8 cellular contexts compared by ENCODE assay signal in the genomic region with DNA sequence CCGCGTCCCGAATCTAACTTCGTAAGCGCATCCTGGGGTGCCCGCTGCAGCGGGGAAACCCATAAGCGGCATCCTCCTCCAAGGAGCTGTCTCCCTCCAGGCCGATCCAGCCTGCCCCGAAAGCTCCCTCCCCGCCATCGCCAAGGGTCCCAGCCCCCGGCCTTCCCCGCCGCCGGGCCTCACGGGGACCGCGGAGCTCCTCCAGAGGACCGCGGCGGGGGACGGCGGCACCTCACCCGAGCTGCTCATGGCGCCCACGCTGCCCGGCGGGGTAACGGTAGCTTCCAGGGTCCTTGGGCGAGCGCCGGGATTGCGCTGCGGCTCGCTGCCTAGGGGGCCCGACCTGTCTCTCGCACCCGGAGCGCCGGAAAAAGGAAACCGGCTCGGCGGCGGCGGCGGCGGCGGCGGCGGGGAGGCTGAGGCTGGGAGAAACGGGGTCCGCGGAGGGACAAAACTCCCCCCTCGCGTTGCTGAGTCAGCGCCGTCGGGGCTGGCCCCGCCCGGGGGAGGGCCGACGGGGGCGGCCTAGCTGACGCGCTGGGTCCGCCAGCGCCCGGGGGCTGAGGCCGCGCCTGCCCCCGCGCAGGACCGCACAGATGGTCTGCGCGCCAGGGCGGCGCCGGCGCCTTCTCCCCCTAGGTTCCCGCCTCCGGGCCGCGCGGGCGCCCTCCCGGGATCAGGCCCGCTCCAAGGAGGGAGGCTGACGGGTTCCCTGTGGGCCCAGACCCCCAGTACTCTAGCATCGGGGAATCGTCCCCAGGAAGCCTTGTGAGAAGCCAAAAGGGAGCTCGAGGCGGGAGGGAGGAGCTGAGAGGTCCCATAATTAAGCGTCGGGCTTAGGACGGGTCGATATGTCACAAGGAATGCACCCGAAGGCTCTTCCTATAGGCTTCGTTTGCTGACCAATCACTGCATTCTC. TPM values are rescaled to one million over a fixed set of nuclear protein-coding genes. Genes with fewer than 3 reads are reported as not detected.
DNase-seq lines count a peak whose midpoint lies in the region; ATAC-seq and TF ChIP-seq lines count a peak whose summit lies in the region.

Gene BLMH (minus strand): TSS at position 374 of the 919 bp plus-strand sequence. CDS start 125 bp downstream, at position 249.

- TF ChIP-seq CTCF in osteoblast (IDR thresholded peaks at IDR 0.05; ENCODE audit: extremely low read depth, low read depth, low read length), result no peak

- H3K27ac Mint-ChIP-seq in activated naive CD4-positive, alpha-beta T cell treated with anti-CD3 and anti-CD28 coated beads, Interleukin-2, amount 50 U/mL, for 24 hours, result peak within 1 kb of the TSS; percentile 96

- peaks cover 21% of the 10 kb centered on the region for H3K79me2 ChIP-seq in osteoblast (ENCODE audit: insufficient read depth, low read length)

- no peaks in the 10 kb centered on the region for H3K9me3 Mint-ChIP-seq in activated naive CD4-positive, alpha-beta T cell treated with anti-CD3 and anti-CD28 coated beads, Interleukin-2, amount 50 U/mL, for 24 hours

- no peak for TF ChIP-seq RAD21 in Ishikawa (IDR thresholded peaks at IDR 0.05; ENCODE audit: low read depth)

- H4K20me1 ChIP-seq in osteoblast (ENCODE audit: insufficient read depth, low read length), result peaks cover 8% of the 10 kb centered on the region

- peak; percentile 79 for ATAC-seq in GM21423 (IDR thresholded peaks at IDR 0.05; ENCODE audit: unreplicated experiment)

- H3K4me3 Mint-ChIP-seq in activated naive CD4-positive, alpha-beta T cell treated with anti-CD3 and anti-CD28 coated beads, Interleukin-2, amount 50 U/mL, for 24 hours, result peak within 1 kb of the TSS; percentile 97

- H3K27ac ChIP-seq in SK-N-MC (peak within 1 kb of the TSS; percentile 82), osteoblast (ENCODE audit: low read depth, low read length) (peak within 1 kb of the TSS; percentile 67), temporal lobe (ENCODE audit: low read depth, low read length) (peak within 1 kb of the TSS; percentile 33)

- H3K36me3 ChIP-seq in SK-N-MC (ENCODE audit: insufficient read depth, low read length) (peaks cover 25% of the 10 kb centered on the region), osteoblast (ENCODE audit: insufficient read depth, low read length) (peaks cover 22% of the 10 kb centered on the region)

- peak within 1 kb of the TSS; percentile 83 for H3K9ac ChIP-seq in SK-N-MC (ENCODE audit: insufficient read length)

- H3K9me3 ChIP-seq in SK-N-MC (ENCODE audit: low read depth, low read length) (no peaks in the 10 kb centered on the region), osteoblast (ENCODE audit: low read depth, low read length) (no peaks in the 10 kb centered on the region)

- no peaks in the 10 kb centered on the region for H3K27me3 ChIP-seq in osteoblast (ENCODE audit: insufficient read depth, low read length)

- peaks cover 20% of the 10 kb centered on the region for H3K4me1 Mint-ChIP-seq in activated naive CD4-positive, alpha-beta T cell treated with anti-CD3 and anti-CD28 coated beads, Interleukin-2, amount 50 U/mL, for 24 hours

- peak within 1 kb of the TSS; percentile 96 for H3K4me2 ChIP-seq in osteoblast (ENCODE audit: insufficient read depth, low read length)

- peaks cover 6% of the 10 kb centered on the region for H3K36me3 Mint-ChIP-seq in activated naive CD4-positive, alpha-beta T cell treated with anti-CD3 and anti-CD28 coated beads, Interleukin-2, amount 50 U/mL, for 24 hours

- peak; percentile 35 for DNase-seq in DMS114 treated with DMSO at 0.1 percent for 48 hours (lab: John Stamatoyannopoulos, UW; ENCODE audit: unreplicated experiment)
- no peak for DNase-seq in SK-N-MC (ENCODE audit: low read depth, low spot score)
- DNase-seq in glomerular visceral epithelial cell (ENCODE audit: extremely low spot score), result peak; percentile 80
- peak; percentile 96 for DNase-seq in osteoblast (ENCODE audit: insufficient read length, low spot score, missing footprints)

- H3K27me3 Mint-ChIP-seq in activated naive CD4-positive, alpha-beta T cell treated with anti-CD3 and anti-CD28 coated beads, Interleukin-2, amount 50 U/mL, for 24 hours, result no peaks in the 10 kb centered on the region

- peak within 1 kb of the TSS; percentile 93 for H3K4me3 ChIP-seq in SK-N-MC
- peak within 1 kb of the TSS; percentile 94 for H3K4me3 ChIP-seq in osteoblast (ENCODE audit: insufficient read depth, low read length)

- peak; percentile 76 for TF ChIP-seq EP300 in Ishikawa (IDR thresholded peaks at IDR 0.05; ENCODE audit: borderline replicate concordance)

- H2AFZ ChIP-seq in osteoblast (ENCODE audit: low read length), result peak within 1 kb of the TSS; percentile 96

- peaks cover 12% of the 10 kb centered on the region for H3K4me1 ChIP-seq in osteoblast (ENCODE audit: insufficient read depth, low read length)

TF ChIP-seq in Ishikawa, 13 proteins besides CTCF, POLR2A, EP300 and RAD21:
- TF ChIP-seq TAF1 (IDR thresholded peaks at IDR 0.05; ENCODE audit: low read depth) (peak; percentile 43; the same call in 1 of the 2 replicates), FOXM1 (IDR thresholded peaks at IDR 0.05; ENCODE audit: borderline replicate concordance, low read depth) (no peak), EGR1 (IDR thresholded peaks at IDR 0.05) (no peak; the same call in 1 of the 2 replicates), NFIC (IDR thresholded peaks at IDR 0.05) (no peak), TEAD4 (IDR thresholded peaks at IDR 0.05) (no peak), CEBPB (IDR thresholded peaks at IDR 0.05) (no peak; the same call in 1 of the 2 replicates), TCF12 (IDR thresholded peaks at IDR 0.05; ENCODE audit: low read depth) (peak; percentile 34; the same call in 1 of the 2 replicates), YY1 (IDR thresholded peaks at IDR 0.05; ENCODE audit: low read depth) (0 out of 2 replicates have a peak, but pooled peaks have one; percentile 15), CREB1 (IDR thresholded peaks at IDR 0.05; ENCODE audit: low read depth) (no peak), REST (IDR thresholded peaks at IDR 0.05; ENCODE audit: low read depth) (0 out of 2 replicates have a peak, but pooled peaks have one; percentile 9), ZBTB7A (IDR thresholded peaks at IDR 0.05; ENCODE audit: low read depth) (peak; percentile 79)
- TF ChIP-seq, protein P1, sequence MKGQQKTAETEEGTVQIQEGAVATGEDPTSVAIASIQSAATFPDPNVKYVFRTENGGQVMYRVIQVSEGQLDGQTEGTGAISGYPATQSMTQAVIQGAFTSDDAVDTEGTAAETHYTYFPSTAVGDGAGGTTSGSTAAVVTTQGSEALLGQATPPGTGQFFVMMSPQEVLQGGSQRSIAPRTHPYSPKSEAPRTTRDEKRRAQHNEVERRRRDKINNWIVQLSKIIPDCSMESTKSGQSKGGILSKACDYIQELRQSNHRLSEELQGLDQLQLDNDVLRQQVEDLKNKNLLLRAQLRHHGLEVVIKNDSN (IDR thresholded peaks at IDR 0.05), result no peak
- TF ChIP-seq, protein P2, sequence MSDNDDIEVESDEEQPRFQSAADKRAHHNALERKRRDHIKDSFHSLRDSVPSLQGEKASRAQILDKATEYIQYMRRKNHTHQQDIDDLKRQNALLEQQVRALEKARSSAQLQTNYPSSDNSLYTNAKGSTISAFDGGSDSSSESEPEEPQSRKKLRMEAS (IDR thresholded peaks at IDR 0.05), result 0 out of 2 replicates have a peak, but pooled peaks have one; percentile 32

RNA-seq across cellular contexts. Expression of gene BLMH, which starts in this region (rescaled TPM):
- total RNA-seq in osteoblast (36.5 and 39.8 TPM in 2 replicates), temporal lobe (29.5 TPM)
